Comparison of ENCODE assay signal across 8 cellular contexts in genomic region chr1:59007820-59008598, GRCh38.
DNase-seq lines count a peak whose midpoint lies in the region; ATAC-seq and TF ChIP-seq lines count a peak whose summit lies in the region.

No MANE protein-coding gene starts in this region.

- peaks cover 22 to 37% of the 10 kb centered on the region in 2 donors for H3K4me1 ChIP-seq in thyroid gland
- H3K4me1 ChIP-seq in suprapubic skin: peaks cover 15% of the 10 kb centered on the region

- H3K4me3 ChIP-seq in coronary artery: no peak overlapping the region
- H3K4me3 ChIP-seq in thyroid gland (replicated peaks in 1 of 3): no peak overlapping the region
- H3K4me3 ChIP-seq in suprapubic skin: no peak overlapping the region

- no peak for TF ChIP-seq EP300 in suprapubic skin (IDR thresholded peaks at IDR 0.05)

- H3K27ac ChIP-seq in coronary artery: peak overlapping the region; percentile 5 to 24
- peak overlapping the region; percentile 10 to 62 (median 30) for H3K27ac ChIP-seq in thyroid gland
- no peak overlapping the region for H3K27ac ChIP-seq in suprapubic skin

- no peaks in the 10 kb centered on the region for H3K36me3 ChIP-seq in thyroid gland
- no peaks in the 10 kb centered on the region for H3K36me3 ChIP-seq in suprapubic skin

- WGBS in thyroid gland, 2 donors: 54 to 64% methylated on average over 8 of the region's 8 CpGs
- 63% methylated on average over 8 of the region's 8 CpGs for WGBS in suprapubic skin

- H3K9me3 ChIP-seq in thyroid gland (no peaks in the 10 kb centered on the region), suprapubic skin (no peaks in the 10 kb centered on the region)

- peak; percentile 30 for DNase-seq in activated naive CD4-positive, alpha-beta T cell treated with Interleukin-2 at 50 U/mL for 16 hours
- no peak for DNase-seq in activated naive CD4-positive, alpha-beta T cell treated with anti-CD3 and anti-CD28 coated beads, Interleukin-2, amount 50 U/mL, for 16 hours
- DNase-seq in coronary artery (ENCODE audit: low spot score) (peak; percentile 43), thyroid gland (peak in 1 of 2 donors; percentile 39), HCEC 1CT (no peak), NCI-H2107 (lab: John Stamatoyannopoulos, UW) (no peak), suprapubic skin (ENCODE audit: low spot score in 2 of 2) (no peak)

- TF ChIP-seq CTCF in coronary artery (IDR thresholded peaks at IDR 0.05): no peak
- peak in 1 of 6 experiments; percentile 5 for TF ChIP-seq CTCF in thyroid gland (IDR thresholded peaks at IDR 0.05)
- TF ChIP-seq CTCF in suprapubic skin (IDR thresholded peaks at IDR 0.05): no peak

- ATAC-seq in HG03432 (IDR thresholded peaks at IDR 0.05; ENCODE audit: unreplicated experiment): peak; percentile 55

- TF ChIP-seq POLR2A in thyroid gland (IDR thresholded peaks at IDR 0.05): no peak
- TF ChIP-seq POLR2A in suprapubic skin (IDR thresholded peaks at IDR 0.05): no peak

- H3K27me3 ChIP-seq in thyroid gland: no peaks in the 10 kb centered on the region
- no peaks in the 10 kb centered on the region for H3K27me3 ChIP-seq in suprapubic skin

- intact Hi-C loops in thyroid gland (cut with DNase I): no loop called here

Comparison
In these comparisons a context has a peak if more than half of its experiments do, and no peak if none do; other contexts are left out.
1. DNase-seq: peak in activated naive CD4-positive, alpha-beta T cell treated with Interleukin-2 at 50 U/mL for 16 hours (single experiment) and coronary artery (single experiment); none in activated naive CD4-positive, alpha-beta T cell treated with anti-CD3 and anti-CD28 coated beads, Interleukin-2, amount 50 U/mL, for 16 hours (single experiment), HCEC 1CT (single experiment), NCI-H2107 (single experiment) and suprapubic skin (0 of 2).